8 cellular contexts compared by ENCODE assay signal in the genomic region with DNA sequence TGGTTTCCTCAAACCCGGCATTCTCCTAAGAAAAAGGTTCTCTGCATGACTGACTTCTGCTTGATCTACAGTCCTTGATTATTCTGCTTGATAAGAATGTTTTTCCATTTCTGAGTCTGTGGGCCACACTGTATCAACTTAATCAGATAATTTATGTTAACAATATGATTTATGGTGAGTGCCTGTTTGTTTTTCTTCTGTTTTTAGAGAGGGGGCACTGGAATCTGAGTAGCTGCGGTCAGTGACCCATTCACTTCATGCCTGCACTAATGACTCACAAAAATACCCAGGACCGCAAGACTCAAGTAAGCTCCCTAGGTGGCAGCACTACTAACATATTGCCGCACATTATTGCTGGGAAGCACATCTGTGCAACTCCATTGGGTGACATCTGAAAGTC.
DNase-seq lines count a peak whose midpoint lies in the region; ATAC-seq and TF ChIP-seq lines count a peak whose summit lies in the region.

No MANE protein-coding gene starts in this region.

- CTCF ChIA-PET in HEK293 (lab: Yijun Ruan, JAX) = interaction anchor here (0.6 to 2.8 kb wide), 10 partner anchors 11 to 883 kb away, joined by 3 to 10 read pairs (median 6); no protein-coding TSS in a partner anchor

- no peak for TF ChIP-seq POLR2A in NB4 (IDR thresholded peaks at IDR 0.05; ENCODE audit: extremely low read depth, insufficient read length)

- TF ChIP-seq CTCF in GM12875 (IDR thresholded peaks at IDR 0.05; ENCODE audit: borderline replicate concordance, insufficient read depth, low read depth, low read length) (peak; percentile 23; the same call in 1 of the 2 replicates), HEK293 (tag by site-specific recombination; IDR thresholded peaks at IDR 0.05) (no peak), NB4 (IDR thresholded peaks at IDR 0.05; ENCODE audit: low read depth, low read length) (peak; percentile 71), foreskin keratinocyte (conservative IDR thresholded peaks at IDR 0.05) (peak; percentile 31)

- POLR2A ChIA-PET in HEK293 (lab: Yijun Ruan, JAX) = no interaction called here

- H3K36me3 ChIP-seq in HEK293 (ENCODE audit: control insufficient read depth in 2 of 2, insufficient read depth in 1 of 2, low read length in 2 of 2) = no peaks in the 10 kb centered on the region

- H3K9me3 ChIP-seq in HEK293 (ENCODE audit: control insufficient read depth, insufficient read depth, low read depth, low read length) = no peaks in the 10 kb centered on the region

- H3K27me3 ChIP-seq in foreskin keratinocyte = no peaks in the 10 kb centered on the region

- H3K4me3 ChIP-seq in GM12875 (ENCODE audit: low read depth, low read length) = no peak overlapping the region
- no peak overlapping the region for H3K4me3 ChIP-seq in HEK293 (ENCODE audit: low read depth, low read length)
- H3K4me3 ChIP-seq in NB4 (ENCODE audit: low read depth, low read length) = no peak overlapping the region

- ATAC-seq in foreskin keratinocyte = peak; percentile 44

- H3K4me1 ChIP-seq in HEK293 (ENCODE audit: control insufficient read depth, insufficient read depth, low read length) = no peaks in the 10 kb centered on the region
- no peaks in the 10 kb centered on the region for H3K4me1 ChIP-seq in foreskin keratinocyte

- H3K27ac ChIP-seq in HEK293 (ENCODE audit: extremely low read depth, low read depth, low read length) (no peak overlapping the region), foreskin keratinocyte (no peak overlapping the region)

- DNase-seq in NB4 (ENCODE audit: low read depth) (peak; percentile 63), foreskin keratinocyte (peak; percentile 4 to 43), cerebellar nuclear complex (lab: John Stamatoyannopoulos, UW) (no peak), COR-L47 (lab: John Stamatoyannopoulos, UW) (no peak)
- no peak for DNase-seq in activated T-cell treated with anti-CD3 and anti-CD28 coated beads, Interleukin-2, amount 50 U/mL, for 48 hours
- no peak for DNase-seq in activated effector memory CD4-positive, alpha-beta T cell treated with anti-CD3 and anti-CD28 coated beads, Interleukin-2, amount 50 U/mL, for 16 hours

TF ChIP-seq in HEK293, 187 proteins besides CTCF, POLR2A, EP300 and RAD21 (continues in another document):
- TF ChIP-seq ZNF501 (tag by site-specific recombination; IDR thresholded peaks at IDR 0.05) (no peak), INSM2 (tag by site-specific recombination; IDR thresholded peaks at IDR 0.05) (peak; percentile 28; the same call in 1 of the 2 replicates), ZNF16 (tag by site-specific recombination; IDR thresholded peaks at IDR 0.05; ENCODE audit: low read depth) (no peak), ELK4 (IDR thresholded peaks at IDR 0.05; ENCODE audit: borderline replicate concordance, low read depth, low read length) (no peak), ZNF138 (tag by site-specific recombination; IDR thresholded peaks at IDR 0.05; ENCODE audit: borderline replicate concordance) (no peak), TCF7L2 (IDR thresholded peaks at IDR 0.05; ENCODE audit: borderline replicate concordance, low read depth, low read length) (peak; percentile 92), PRDM4 (tag by site-specific recombination; IDR thresholded peaks at IDR 0.05) (no peak), ZNF391 (tag by site-specific recombination; IDR thresholded peaks at IDR 0.05; ENCODE audit: borderline replicate concordance, low read depth) (no peak), SETDB1 (IDR thresholded peaks at IDR 0.05; ENCODE audit: insufficient read length, low read length) (peak; percentile 50), KLF17 (tag by site-specific recombination; IDR thresholded peaks at IDR 0.05) (no peak), TRIM28 (IDR thresholded peaks at IDR 0.05; ENCODE audit: borderline replicate concordance, low read length) (peak; percentile 98), ZNF76 (tag by site-specific recombination; IDR thresholded peaks at IDR 0.05; ENCODE audit: borderline replicate concordance, low read depth) (0 out of 2 replicates have a peak, but pooled peaks have one; percentile 21), ZNF155 (tag by site-specific recombination; IDR thresholded peaks at IDR 0.05) (no peak)
- TF ChIP-seq, protein P1, sequence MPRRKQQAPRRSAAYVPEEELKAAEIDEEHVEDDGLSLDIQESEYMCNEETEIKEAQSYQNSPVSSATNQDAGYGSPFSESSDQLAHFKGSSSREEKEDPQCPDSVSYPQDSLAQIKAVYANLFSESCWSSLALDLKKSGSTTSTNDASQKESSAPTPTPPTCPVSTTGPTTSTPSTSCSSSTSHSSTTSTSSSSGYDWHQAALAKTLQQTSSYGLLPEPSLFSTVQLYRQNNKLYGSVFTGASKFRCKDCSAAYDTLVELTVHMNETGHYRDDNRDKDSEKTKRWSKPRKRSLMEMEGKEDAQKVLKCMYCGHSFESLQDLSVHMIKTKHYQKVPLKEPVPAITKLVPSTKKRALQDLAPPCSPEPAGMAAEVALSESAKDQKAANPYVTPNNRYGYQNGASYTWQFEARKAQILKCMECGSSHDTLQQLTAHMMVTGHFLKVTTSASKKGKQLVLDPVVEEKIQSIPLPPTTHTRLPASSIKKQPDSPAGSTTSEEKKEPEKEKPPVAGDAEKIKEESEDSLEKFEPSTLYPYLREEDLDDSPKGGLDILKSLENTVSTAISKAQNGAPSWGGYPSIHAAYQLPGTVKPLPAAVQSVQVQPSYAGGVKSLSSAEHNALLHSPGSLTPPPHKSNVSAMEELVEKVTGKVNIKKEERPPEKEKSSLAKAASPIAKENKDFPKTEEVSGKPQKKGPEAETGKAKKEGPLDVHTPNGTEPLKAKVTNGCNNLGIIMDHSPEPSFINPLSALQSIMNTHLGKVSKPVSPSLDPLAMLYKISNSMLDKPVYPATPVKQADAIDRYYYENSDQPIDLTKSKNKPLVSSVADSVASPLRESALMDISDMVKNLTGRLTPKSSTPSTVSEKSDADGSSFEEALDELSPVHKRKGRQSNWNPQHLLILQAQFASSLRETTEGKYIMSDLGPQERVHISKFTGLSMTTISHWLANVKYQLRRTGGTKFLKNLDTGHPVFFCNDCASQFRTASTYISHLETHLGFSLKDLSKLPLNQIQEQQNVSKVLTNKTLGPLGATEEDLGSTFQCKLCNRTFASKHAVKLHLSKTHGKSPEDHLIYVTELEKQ (tag by site-specific recombination; IDR thresholded peaks at IDR 0.05; ENCODE audit: borderline replicate concordance) = no peak

Comparison
In these comparisons a context has a peak if more than half of its experiments do, and no peak if none do; other contexts are left out.
1. DNase-seq: peak in NB4 (single experiment) and foreskin keratinocyte (2 of 2); none in activated T-cell treated with anti-CD3 and anti-CD28 coated beads, Interleukin-2, amount 50 U/mL, for 48 hours (0 of 2), activated effector memory CD4-positive, alpha-beta T cell treated with anti-CD3 and anti-CD28 coated beads, Interleukin-2, amount 50 U/mL, for 16 hours (single experiment), cerebellar nuclear complex (0 of 2) and COR-L47 (single experiment).